ENCODE assay signal across 23 cellular contexts in genomic region chr14:61521773-61522172, GRCh38.
DNase-seq lines count a peak whose midpoint lies in the region; ATAC-seq lines count a peak whose summit lies in the region.
"Had no signal": no experiment of that assay in that cellular context is flagged by ENCODE, and none has a peak within 500 bp of the region (broad histone marks: within the 10 kb centered on the region; RNA-seq: fewer than 3 reads in every experiment).

No MANE protein-coding gene starts in this region.

- no peaks in the 10 kb centered on the region for H3K9me3 ChIP-seq in CD8-positive, alpha-beta memory T cell (ENCODE audit: low read length)
- H3K9me3 ChIP-seq in naive thymus-derived CD4-positive, alpha-beta T cell (ENCODE audit: control insufficient read depth in 2 of 3, low read length in 3 of 3): no peaks in the 10 kb centered on the region
- H3K9me3 ChIP-seq: upper lobe of right lung had no signal

- H3K36me3 ChIP-seq in CD8-positive, alpha-beta memory T cell (ENCODE audit: insufficient read depth, low read length): peaks cover 16% of the 10 kb centered on the region
- H3K36me3 ChIP-seq in naive thymus-derived CD4-positive, alpha-beta T cell (ENCODE audit: control insufficient read depth in 2 of 3, insufficient read depth in 3 of 3, low read length in 3 of 3): peaks cover 2 to 33% (median 7%) of the 10 kb centered on the region in 3 experiments
- H3K36me3 ChIP-seq: upper lobe of right lung had no signal

- peaks cover 2 to 8% of the 10 kb centered on the region in 2 donors for H3K9me3 Mint-ChIP-seq in activated T-cell treated with anti-CD3 and anti-CD28 coated beads, Interleukin-2, amount 50 U/mL, for 72 hours
- H3K9me3 Mint-ChIP-seq in CD8-positive, alpha-beta memory T cell: no peaks in the 10 kb centered on the region
- H3K9me3 Mint-ChIP-seq in activated naive CD8-positive, alpha-beta T cell (ENCODE audit: low read depth): no peaks in the 10 kb centered on the region
- no peaks in the 10 kb centered on the region for H3K9me3 Mint-ChIP-seq in naive thymus-derived CD4-positive, alpha-beta T cell
- H3K9me3 Mint-ChIP-seq: brain, mesothelial cell of epicardium, nephron progenitor cell had no signal

- intact Hi-C loops in naive thymus-derived CD4-positive, alpha-beta T cell (cut with micrococcal nuclease): no loop called here

- H3K4me1 Mint-ChIP-seq in activated T-cell treated with anti-CD3 and anti-CD28 coated beads, Interleukin-2, amount 50 U/mL, for 72 hours (ENCODE audit: low read depth): peaks cover 92% of the 10 kb centered on the region
- H3K4me1 Mint-ChIP-seq in CD8-positive, alpha-beta memory T cell: peaks cover 92 to 100% (median 99%) of the 10 kb centered on the region in 3 donors
- H3K4me1 Mint-ChIP-seq in activated naive CD8-positive, alpha-beta T cell (ENCODE audit: low read depth): peaks cover 93% of the 10 kb centered on the region
- H3K4me1 Mint-ChIP-seq in naive thymus-derived CD4-positive, alpha-beta T cell: peaks cover 53 to 95% (median 89%) of the 10 kb centered on the region in 7 donors

- no peaks in the 10 kb centered on the region for H3K27me3 ChIP-seq in CD8-positive, alpha-beta memory T cell (ENCODE audit: insufficient read depth, low read length, poor library complexity, severe bottlenecking)
- H3K27me3 ChIP-seq in naive thymus-derived CD4-positive, alpha-beta T cell (ENCODE audit: control insufficient read depth in 2 of 2, insufficient read depth in 2 of 2, low read length in 2 of 2): no peaks in the 10 kb centered on the region
- H3K27me3 ChIP-seq: upper lobe of right lung had no signal

- H3K4me3 Mint-ChIP-seq in activated T-cell treated with anti-CD3 and anti-CD28 coated beads, Interleukin-2, amount 50 U/mL, for 72 hours: peak overlapping the region; percentile 3 to 26
- peak overlapping the region in 3 of 7 donors; percentile 4 to 26 (median 14) for H3K4me3 Mint-ChIP-seq in CD8-positive, alpha-beta memory T cell
- peak overlapping the region; percentile 33 for H3K4me3 Mint-ChIP-seq in activated naive CD8-positive, alpha-beta T cell
- peak overlapping the region in 4 of 10 donors; percentile 1 to 64 (median 19) for H3K4me3 Mint-ChIP-seq in naive thymus-derived CD4-positive, alpha-beta T cell
- H3K4me3 Mint-ChIP-seq: B cell, brain, mesothelial cell of epicardium, nephron progenitor cell had no signal

- no peaks in the 10 kb centered on the region for H3K27me3 Mint-ChIP-seq in activated T-cell treated with anti-CD3 and anti-CD28 coated beads, Interleukin-2, amount 50 U/mL, for 72 hours (ENCODE audit: low read depth)
- peaks cover 0 to 3% of the 10 kb centered on the region in 2 donors for H3K27me3 Mint-ChIP-seq in CD8-positive, alpha-beta memory T cell
- no peaks in the 10 kb centered on the region for H3K27me3 Mint-ChIP-seq in activated naive CD8-positive, alpha-beta T cell
- no peaks in the 10 kb centered on the region for H3K27me3 Mint-ChIP-seq in naive thymus-derived CD4-positive, alpha-beta T cell
- H3K27me3 Mint-ChIP-seq: B cell had no signal

- no peak for ATAC-seq in activated T-cell treated with anti-CD3 and anti-CD28 coated beads, Interleukin-2, amount 50 U/mL, for 72 hours (replicated peaks in 1 of 2)
- ATAC-seq in naive thymus-derived CD4-positive, alpha-beta T cell: no peak
- no peak for ATAC-seq in HG03469 (IDR thresholded peaks at IDR 0.05; ENCODE audit: unreplicated experiment)
- ATAC-seq: upper lobe of right lung had no signal

- H3K36me3 Mint-ChIP-seq in activated T-cell treated with anti-CD3 and anti-CD28 coated beads, Interleukin-2, amount 50 U/mL, for 72 hours (ENCODE audit: insufficient read depth in 2 of 2): peaks cover 15 to 21% of the 10 kb centered on the region in 2 donors
- H3K36me3 Mint-ChIP-seq in CD8-positive, alpha-beta memory T cell: peaks cover 0 to 77% (median 12%) of the 10 kb centered on the region in 3 donors
- peaks cover 25% of the 10 kb centered on the region for H3K36me3 Mint-ChIP-seq in activated naive CD8-positive, alpha-beta T cell
- peaks cover 4 to 34% (median 23%) of the 10 kb centered on the region in 5 donors for H3K36me3 Mint-ChIP-seq in naive thymus-derived CD4-positive, alpha-beta T cell
- H3K36me3 Mint-ChIP-seq: brain, mesothelial cell of epicardium had no signal

- no peak for DNase-seq in activated T-cell treated with anti-CD3 and anti-CD28 coated beads, Interleukin-2, amount 50 U/mL, for 72 hours
- DNase-seq in activated T-cell treated with anti-CD3 and anti-CD28 coated beads for 4 hours (no peak), anterior cingulate cortex (lab: John Stamatoyannopoulos, UW) (no peak), HUDEP-2 (lab: John Stamatoyannopoulos, UW; ENCODE audit: unreplicated experiment in 76 of 76) (no peak)
- no peak for DNase-seq in CD8-positive, alpha-beta memory T cell
- DNase-seq in naive thymus-derived CD4-positive, alpha-beta T cell: no peak
- DNase-seq: activated T-cell treated with anti-CD3 and anti-CD28 coated beads, Interleukin-2, amount 50 U/mL, for 48 hours; COR-L47; effector CD4-positive, alpha-beta T cell; GF-D8; KBM-7; MM.1S; NCI-H2081 treated with DMSO at 0.1 percent for 48 hours; NCI-H226; nephron progenitor cell; upper lobe of right lung had no signal

- no peak overlapping the region for H3K27ac ChIP-seq in CD8-positive, alpha-beta memory T cell (ENCODE audit: low read depth, low read length)
- no peak overlapping the region for H3K27ac ChIP-seq in naive thymus-derived CD4-positive, alpha-beta T cell (ENCODE audit: low read depth, low read length)
- H3K27ac ChIP-seq: RWPE1, upper lobe of right lung had no signal

- peaks cover 77% of the 10 kb centered on the region for H3K4me1 ChIP-seq in CD8-positive, alpha-beta memory T cell (ENCODE audit: insufficient read depth, low read length)
- peaks cover 33 to 76% of the 10 kb centered on the region in 2 donors for H3K4me1 ChIP-seq in naive thymus-derived CD4-positive, alpha-beta T cell (ENCODE audit: control insufficient read depth in 2 of 2, insufficient read depth in 2 of 2, low read length in 2 of 2)

- peak overlapping the region; percentile 48 for H3K27ac Mint-ChIP-seq in activated T-cell treated with anti-CD3 and anti-CD28 coated beads, Interleukin-2, amount 50 U/mL, for 72 hours
- peak overlapping the region; percentile 70 to 88 (median 80) for H3K27ac Mint-ChIP-seq in CD8-positive, alpha-beta memory T cell
- H3K27ac Mint-ChIP-seq in activated naive CD8-positive, alpha-beta T cell: peak overlapping the region; percentile 96
- H3K27ac Mint-ChIP-seq in naive thymus-derived CD4-positive, alpha-beta T cell: peak overlapping the region; percentile 20 to 87 (median 80)
- H3K27ac Mint-ChIP-seq: B cell, brain, mesothelial cell of epicardium, nephron progenitor cell had no signal

- H3K4me3 ChIP-seq in CD8-positive, alpha-beta memory T cell (ENCODE audit: low read length): no peak overlapping the region
- H3K4me3 ChIP-seq in naive thymus-derived CD4-positive, alpha-beta T cell (ENCODE audit: low read length): no peak overlapping the region
- H3K4me3 ChIP-seq: skin epidermis, upper lobe of right lung had no signal

- CTCF ChIA-PET in CD8-positive, alpha-beta memory T cell (lab: Charles Lee): no interaction called here
- CTCF ChIA-PET in naive thymus-derived CD4-positive, alpha-beta T cell (lab: Charles Lee): interaction anchor here (1.0 to 1.4 kb wide), 5 partner anchors 9 to 200 kb away, joined by 3 to 4 read pairs (median 3); partner anchors contain the start of gene PRKCH

- POLR2A ChIA-PET in CD8-positive, alpha-beta memory T cell (lab: Charles Lee): no interaction called here
- POLR2A ChIA-PET in naive thymus-derived CD4-positive, alpha-beta T cell (lab: Charles Lee): interaction anchor here (1.1 to 1.3 kb wide), 2 partner anchors 10 to 18 kb away, joined by 3 read pairs; no protein-coding TSS in a partner anchor
